In the genomic region with DNA sequence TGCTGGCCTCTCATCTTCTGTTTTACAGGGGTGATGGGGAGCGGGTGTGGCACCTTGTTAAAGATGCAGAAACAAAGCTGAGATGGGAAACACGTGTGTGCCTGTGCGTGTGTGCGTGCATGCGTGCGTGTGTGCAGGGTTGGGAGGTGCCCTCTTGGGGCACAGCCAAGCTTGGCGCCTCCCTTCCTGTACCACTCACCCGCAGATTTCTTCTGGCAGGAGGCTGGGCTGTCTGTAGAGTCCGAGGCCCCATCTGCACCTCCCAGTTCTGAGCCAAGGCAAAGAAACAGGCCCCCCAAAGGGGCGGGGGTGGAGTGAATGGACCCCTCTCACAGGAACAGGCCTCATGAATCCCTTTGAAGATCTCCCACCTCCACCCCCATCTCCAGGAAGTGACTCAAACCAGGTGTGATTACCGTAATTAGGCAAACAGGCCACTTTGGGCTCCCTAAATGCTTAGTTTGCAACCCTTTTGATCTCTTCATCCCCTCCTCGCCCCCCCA, we compare ENCODE assay signal across 8 cellular contexts. TPM values are rescaled to one million over a fixed set of nuclear protein-coding genes. Genes with fewer than 3 reads are reported as not detected.
DNase-seq lines count a peak whose midpoint lies in the region; ATAC-seq, FAIRE-seq and TF ChIP-seq lines count a peak whose summit lies in the region.

No MANE protein-coding gene starts in this region.

- H3K4me3 ChIP-seq in effector memory CD4-positive, alpha-beta T cell (ENCODE audit: insufficient read depth, low read depth, low read length, poor library complexity, severe bottlenecking), result no peak overlapping the region

- H3K36me3 ChIP-seq in effector memory CD4-positive, alpha-beta T cell (ENCODE audit: control insufficient read depth, insufficient read depth, low read length), result no peaks in the 10 kb centered on the region

- H3K9me3 Mint-ChIP-seq in activated CD4-positive, alpha-beta T cell treated with anti-CD3 and anti-CD28 coated beads for 36 hours (ENCODE audit: low read depth), result no peaks in the 10 kb centered on the region
- no peaks in the 10 kb centered on the region for H3K9me3 Mint-ChIP-seq in mesothelial cell of epicardium

- TF ChIP-seq CTCF in mesothelial cell of epicardium (IDR thresholded peaks at IDR 0.05; ENCODE audit: unreplicated experiment), result no peak

- no peaks in the 10 kb centered on the region for H3K9me3 ChIP-seq in effector memory CD4-positive, alpha-beta T cell (ENCODE audit: control insufficient read depth, low read length)

- intact Hi-C loops in activated CD4-positive, alpha-beta T cell treated with anti-CD3 and anti-CD28 coated beads for 36 hours (cut with DNase I, micrococcal nuclease), result loop anchor here (1.0 to 5.0 kb wide), 10 partner anchors 9 to 381 kb away; partner anchors contain the start of gene IGFBP4 (in 1 of the 2)

- H3K4me1 ChIP-seq in effector memory CD4-positive, alpha-beta T cell (ENCODE audit: control insufficient read depth, insufficient read depth, low read length, poor library complexity, severe bottlenecking), result peaks cover 31% of the 10 kb centered on the region

- peaks cover 7% of the 10 kb centered on the region for H3K36me3 Mint-ChIP-seq in activated CD4-positive, alpha-beta T cell treated with anti-CD3 and anti-CD28 coated beads for 36 hours (ENCODE audit: low read depth)
- H3K36me3 Mint-ChIP-seq in mesothelial cell of epicardium, result no peaks in the 10 kb centered on the region

- TF ChIP-seq POLR2A in H54 (IDR thresholded peaks at IDR 0.05; ENCODE audit: low read depth, low read length), result no peak

- peaks cover 70% of the 10 kb centered on the region for H3K4me1 Mint-ChIP-seq in activated CD4-positive, alpha-beta T cell treated with anti-CD3 and anti-CD28 coated beads for 36 hours
- peaks cover 12% of the 10 kb centered on the region for H3K4me1 Mint-ChIP-seq in mesothelial cell of epicardium

- POLR2A ChIA-PET in activated CD4-positive, alpha-beta T cell treated with anti-CD3 and anti-CD28 coated beads for 36 hours (lab: Charles Lee), result interaction anchor here (1.0 to 2.2 kb wide), 5 partner anchors 51 to 154 kb away, joined by 3 to 8 read pairs (median 4); partner anchors contain the start of gene TOP2A

- H3K27ac Mint-ChIP-seq in activated CD4-positive, alpha-beta T cell treated with anti-CD3 and anti-CD28 coated beads for 36 hours, result peak overlapping the region; percentile 96
- H3K27ac Mint-ChIP-seq in mesothelial cell of epicardium, result no peak overlapping the region

- CTCF ChIA-PET in activated CD4-positive, alpha-beta T cell treated with anti-CD3 and anti-CD28 coated beads for 36 hours (lab: Charles Lee), result interaction anchor here (0.6 to 3.4 kb wide), 5 partner anchors 10 to 1857 kb away, joined by 3 to 27 read pairs (median 4); partner anchors contain the start of gene TOP2A

- H3K27ac ChIP-seq in effector memory CD4-positive, alpha-beta T cell (ENCODE audit: insufficient read depth, low read length, poor library complexity, severe bottlenecking), result peak overlapping the region; percentile 67

- no peaks in the 10 kb centered on the region for H3K27me3 ChIP-seq in effector memory CD4-positive, alpha-beta T cell (replicated peaks; ENCODE audit: control insufficient read depth, insufficient read depth, low read length, poor library complexity, severe bottlenecking)

- H3K4me3 Mint-ChIP-seq in activated CD4-positive, alpha-beta T cell treated with anti-CD3 and anti-CD28 coated beads for 36 hours, result peak overlapping the region; percentile 60
- no peak overlapping the region for H3K4me3 Mint-ChIP-seq in mesothelial cell of epicardium

- no peak for FAIRE-seq in H54 (lab: Jason Lieb, UNC)

- no peaks in the 10 kb centered on the region for H3K27me3 Mint-ChIP-seq in activated CD4-positive, alpha-beta T cell treated with anti-CD3 and anti-CD28 coated beads for 36 hours
- H3K27me3 Mint-ChIP-seq in mesothelial cell of epicardium (ENCODE audit: low read depth), result no peaks in the 10 kb centered on the region

- DNase-seq in HUDEP-2 (lab: John Stamatoyannopoulos, UW; ENCODE audit: unreplicated experiment in 76 of 76), result peak in 52 of 76 experiments; percentile 7 to 65 (median 36)
- peak; percentile 95 for DNase-seq in activated CD4-positive, alpha-beta T cell treated with anti-CD3 and anti-CD28 coated beads for 36 hours
- DNase-seq in effector memory CD4-positive, alpha-beta T cell, result peak; percentile 69 to 83 (median 77)
- DNase-seq in stimulated activated CD4-positive, alpha-beta T cell treated with anti-CD3 and anti-CD28 coated beads, Interleukin-4, amount 100 ng/mL, for 24 hours, result peak; percentile 86
- DNase-seq in H54 (ENCODE audit: insufficient read length, low spot score), result no peak
- DNase-seq in mesothelial cell of epicardium (ENCODE audit: low spot score in 2 of 2, unreplicated experiment in 2 of 2), result no peak
- no peak for DNase-seq in GOT3 (lab: John Stamatoyannopoulos, UW)

- ATAC-seq in activated CD4-positive, alpha-beta T cell treated with anti-CD3 and anti-CD28 coated beads for 36 hours, result peak; percentile 94
- ATAC-seq in HG03039 (IDR thresholded peaks at IDR 0.05; ENCODE audit: unreplicated experiment), result no peak

RNA-seq across cellular contexts. Expression of gene TNS4, which starts 20.9 kb away (rescaled TPM):
- 10 to 100 TPM; 10.8 to 12.8 TPM for total RNA-seq in activated CD4-positive, alpha-beta T cell treated with anti-CD3 and anti-CD28 coated beads for 36 hours
- total RNA-seq in mesothelial cell of epicardium, result 0.07 TPM in 1 of 3 replicates, not detected in the others

RNA-seq across cellular contexts. Expression of gene IGFBP4, which starts 37.3 kb away (rescaled TPM):
- total RNA-seq in activated CD4-positive, alpha-beta T cell treated with anti-CD3 and anti-CD28 coated beads for 36 hours, result 10 to 100 TPM; 40.2 to 45.6 TPM
- total RNA-seq in mesothelial cell of epicardium, result 106 to 111 TPM (median 108 TPM) in 3 replicates

Comparison
In these comparisons a context has a peak if more than half of its experiments do, and no peak if none do; other contexts are left out.
1. DNase-seq: peak in HUDEP-2 (52 of 76), activated CD4-positive, alpha-beta T cell treated with anti-CD3 and anti-CD28 coated beads for 36 hours (single experiment), effector memory CD4-positive, alpha-beta T cell (3 of 3) and stimulated activated CD4-positive, alpha-beta T cell treated with anti-CD3 and anti-CD28 coated beads, Interleukin-4, amount 100 ng/mL, for 24 hours (single experiment); none in H54 (single experiment), mesothelial cell of epicardium (0 of 2) and GOT3 (single experiment).
2. RNA of gene TNS4, which starts 20.9 kb away (total RNA-seq): 10.8 to 12.8 TPM in activated CD4-positive, alpha-beta T cell treated with anti-CD3 and anti-CD28 coated beads for 36 hours; 0.07 TPM in mesothelial cell of epicardium; every median in the first group is over 10 times any median in the second.